In the genomic region with DNA sequence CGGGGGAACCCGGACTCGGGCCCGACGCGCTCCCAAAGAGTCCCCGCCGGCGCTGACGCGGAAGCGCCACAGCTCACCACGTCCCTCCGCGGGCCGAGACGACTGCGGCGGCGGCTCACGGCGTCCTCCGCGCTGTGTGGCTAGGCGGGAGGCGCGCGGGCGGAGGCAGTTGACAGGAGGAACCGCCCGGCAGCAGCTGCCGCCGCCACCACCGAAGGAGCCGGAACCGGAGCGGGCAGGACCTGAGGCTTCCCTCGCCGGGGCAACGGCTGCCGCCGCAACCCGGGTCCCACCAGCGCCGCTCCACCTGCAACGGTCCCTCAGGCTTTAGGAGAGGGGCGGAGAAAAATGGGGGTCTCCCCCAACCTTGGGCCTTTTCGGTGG, we compare ENCODE assay signal across 1 cellular context.
TF ChIP-seq lines count a peak whose summit lies in the region.

No MANE protein-coding gene starts in this region.

TF ChIP-seq in SK-N-SH, 30 proteins besides CTCF, POLR2A, EP300 and RAD21 (continued from another document):
- TF ChIP-seq, protein P1, sequence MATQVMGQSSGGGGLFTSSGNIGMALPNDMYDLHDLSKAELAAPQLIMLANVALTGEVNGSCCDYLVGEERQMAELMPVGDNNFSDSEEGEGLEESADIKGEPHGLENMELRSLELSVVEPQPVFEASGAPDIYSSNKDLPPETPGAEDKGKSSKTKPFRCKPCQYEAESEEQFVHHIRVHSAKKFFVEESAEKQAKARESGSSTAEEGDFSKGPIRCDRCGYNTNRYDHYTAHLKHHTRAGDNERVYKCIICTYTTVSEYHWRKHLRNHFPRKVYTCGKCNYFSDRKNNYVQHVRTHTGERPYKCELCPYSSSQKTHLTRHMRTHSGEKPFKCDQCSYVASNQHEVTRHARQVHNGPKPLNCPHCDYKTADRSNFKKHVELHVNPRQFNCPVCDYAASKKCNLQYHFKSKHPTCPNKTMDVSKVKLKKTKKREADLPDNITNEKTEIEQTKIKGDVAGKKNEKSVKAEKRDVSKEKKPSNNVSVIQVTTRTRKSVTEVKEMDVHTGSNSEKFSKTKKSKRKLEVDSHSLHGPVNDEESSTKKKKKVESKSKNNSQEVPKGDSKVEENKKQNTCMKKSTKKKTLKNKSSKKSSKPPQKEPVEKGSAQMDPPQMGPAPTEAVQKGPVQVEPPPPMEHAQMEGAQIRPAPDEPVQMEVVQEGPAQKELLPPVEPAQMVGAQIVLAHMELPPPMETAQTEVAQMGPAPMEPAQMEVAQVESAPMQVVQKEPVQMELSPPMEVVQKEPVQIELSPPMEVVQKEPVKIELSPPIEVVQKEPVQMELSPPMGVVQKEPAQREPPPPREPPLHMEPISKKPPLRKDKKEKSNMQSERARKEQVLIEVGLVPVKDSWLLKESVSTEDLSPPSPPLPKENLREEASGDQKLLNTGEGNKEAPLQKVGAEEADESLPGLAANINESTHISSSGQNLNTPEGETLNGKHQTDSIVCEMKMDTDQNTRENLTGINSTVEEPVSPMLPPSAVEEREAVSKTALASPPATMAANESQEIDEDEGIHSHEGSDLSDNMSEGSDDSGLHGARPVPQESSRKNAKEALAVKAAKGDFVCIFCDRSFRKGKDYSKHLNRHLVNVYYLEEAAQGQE (IDR thresholded peaks at IDR 0.05; ENCODE audit: low read depth, low read length) = no peak
- TF ChIP-seq, protein P2, sequence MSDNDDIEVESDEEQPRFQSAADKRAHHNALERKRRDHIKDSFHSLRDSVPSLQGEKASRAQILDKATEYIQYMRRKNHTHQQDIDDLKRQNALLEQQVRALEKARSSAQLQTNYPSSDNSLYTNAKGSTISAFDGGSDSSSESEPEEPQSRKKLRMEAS (IDR thresholded peaks at IDR 0.05; ENCODE audit: low read depth) = no peak
- TF ChIP-seq YY1 (IDR thresholded peaks at IDR 0.05; ENCODE audit: low read depth) (no peak), FOSL2 (IDR thresholded peaks at IDR 0.05; ENCODE audit: borderline replicate concordance, low read depth) (no peak), JUND (IDR thresholded peaks at IDR 0.05) (no peak)
